ENCODE assay signal across 25 cellular contexts in the genomic region with DNA sequence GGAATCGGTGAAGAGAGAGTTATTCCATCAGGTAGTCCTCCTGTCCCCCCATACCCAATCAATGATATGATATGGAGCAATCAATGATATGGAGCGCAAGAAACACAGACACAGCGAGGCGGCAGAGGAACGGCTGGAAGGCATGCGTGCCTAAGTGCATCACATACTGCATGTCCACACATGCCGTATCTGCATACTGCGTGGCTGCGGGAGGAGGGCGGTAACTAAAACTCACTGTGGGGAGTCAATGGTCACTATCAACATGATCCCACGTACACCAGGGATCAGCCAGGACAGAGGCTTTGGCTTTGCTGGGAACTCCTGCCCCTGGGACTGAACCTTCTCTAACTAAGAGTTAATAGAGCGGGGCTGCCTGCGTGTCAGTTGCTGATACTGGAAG. TPM values are rescaled to one million over a fixed set of nuclear protein-coding genes. Genes with fewer than 3 reads are reported as not detected.
DNase-seq lines count a peak whose midpoint lies in the region; ATAC-seq, FAIRE-seq and TF ChIP-seq lines count a peak whose summit lies in the region.
"Had no signal": no experiment of that assay in that cellular context is flagged by ENCODE, and none has a peak within 500 bp of the region (broad histone marks: within the 10 kb centered on the region; RNA-seq: fewer than 3 reads in every experiment).

No MANE protein-coding gene starts in this region.

- no peak overlapping the region for H4K5ac ChIP-seq in mesendoderm (ENCODE audit: low read length)

- no peak overlapping the region for H3K4ac ChIP-seq in mesendoderm (ENCODE audit: low read depth, low read length)

- H3K27me3 ChIP-seq in mammary epithelial cell (ENCODE audit: insufficient read depth, low read length) (no peaks in the 10 kb centered on the region), bronchial epithelial cell (ENCODE audit: control insufficient read depth, insufficient read depth, low read length) (no peaks in the 10 kb centered on the region), mesendoderm (ENCODE audit: insufficient read depth, low read length, poor library complexity) (no peaks in the 10 kb centered on the region), H7 (ENCODE audit: control insufficient read depth, insufficient read depth, low read length) (no peaks in the 10 kb centered on the region)
- H3K27me3 ChIP-seq: BLaER1 treated with 17β-estradiol and CSF1 and Interleukin-3, amounts not matched to agents 10 nM and 100 nM had no signal

- H3K36me3 Mint-ChIP-seq in MCF 10A (ENCODE audit: insufficient read depth, unreplicated experiment): peaks cover 36% of the 10 kb centered on the region
- peaks cover 63% of the 10 kb centered on the region for H3K36me3 Mint-ChIP-seq in stimulated activated memory B cell treated with anti-CD40 and anti-IgM and Interleukin-4, amounts not matched to agents 10 μg/mL and 1 μg/mL and 100 μg/mL, for 72 hours

- H3K4me3 Mint-ChIP-seq in MCF 10A (ENCODE audit: unreplicated experiment): no peak overlapping the region
- H3K4me3 Mint-ChIP-seq in stimulated activated memory B cell treated with anti-CD40 and anti-IgM and Interleukin-4, amounts not matched to agents 10 μg/mL and 1 μg/mL and 100 μg/mL, for 72 hours: no peak overlapping the region
- H3K4me3 Mint-ChIP-seq: CD8-positive, alpha-beta T cell had no signal

- WGBS in mammary epithelial cell (ENCODE audit: low coverage, missing lambda C conversion rate): 62% methylated on average over 13 of the region's 13 CpGs
- WGBS in mesendoderm (ENCODE audit: extremely low coverage, insufficient coverage, low lambda C conversion rate): no CpG with 5 or more reads among the region's 13 CpGs

- in situ Hi-C loops in mammary epithelial cell (cut with MboI; ENCODE audit: low sequenced_read_pairs in 2 of 2): no loop called here

- H3K56ac ChIP-seq in mesendoderm (ENCODE audit: low read length): no peak overlapping the region

- intact Hi-C loops in mammary epithelial cell (cut with micrococcal nuclease) (no loop called here), MCF 10A (cut with micrococcal nuclease) (no loop called here)

- H3K27ac ChIP-seq in mammary epithelial cell (ENCODE audit: insufficient read depth, low read depth, low read length): no peak overlapping the region
- H3K27ac ChIP-seq in mesendoderm (ENCODE audit: low read depth, low read length): no peak overlapping the region
- H3K27ac ChIP-seq: 22Rv1; BLaER1 treated with 17β-estradiol and CSF1 and Interleukin-3, amounts not matched to agents 10 nM and 100 nM had no signal

- BruUV-seq in mammary epithelial cell (replicated peaks; lab: Mats Ljungman, UMichigan) (no TSS peak), MCF 10A (replicated peaks; lab: Mats Ljungman, UMichigan) (no TSS peak)

- no peak overlapping the region for H2BK120ac ChIP-seq in mesendoderm (ENCODE audit: low read depth, low read length)

- H2BK15ac ChIP-seq in mesendoderm (replicated peaks; ENCODE audit: low read depth): no peak overlapping the region

- H3K79me2 ChIP-seq in mammary epithelial cell (ENCODE audit: insufficient read depth, low read length) (no peaks in the 10 kb centered on the region), mesendoderm (ENCODE audit: control insufficient read depth, insufficient read depth, low read length) (no peaks in the 10 kb centered on the region)

- H3K4me2 ChIP-seq in mammary epithelial cell (ENCODE audit: insufficient read depth, low read depth, low read length) (no peak overlapping the region), mesendoderm (ENCODE audit: low read length) (no peak overlapping the region)
- H3K4me2 ChIP-seq: BLaER1 treated with 17β-estradiol and CSF1 and Interleukin-3, amounts not matched to agents 10 nM and 100 nM had no signal

- POLR2A ChIA-PET in MCF 10A (lab: Yijun Ruan, JAX): no interaction called here

- no peak overlapping the region for H3K18ac ChIP-seq in mesendoderm (ENCODE audit: low read length)

- H3K9me3 ChIP-seq in mammary epithelial cell (replicated peaks; ENCODE audit: insufficient read depth, low read length): no peaks in the 10 kb centered on the region
- H3K9me3 ChIP-seq: BLaER1 treated with 17β-estradiol and CSF1 and Interleukin-3, amounts not matched to agents 10 nM and 100 nM had no signal

- H3K23ac ChIP-seq in mesendoderm (ENCODE audit: low read length): no peak overlapping the region

- dilution Hi-C loops in mammary epithelial cell (cut with HindIII; ENCODE audit: low sequenced_read_pairs): no loop called here

- peak; percentile 32 for FAIRE-seq in bronchial epithelial cell (lab: Jason Lieb, UNC)
- FAIRE-seq: GM12892, H54, RCC 7860 had no signal

- no peak overlapping the region for H3K27ac Mint-ChIP-seq in MCF 10A (ENCODE audit: low read depth, unreplicated experiment)
- peak overlapping the region; percentile 1 for H3K27ac Mint-ChIP-seq in stimulated activated memory B cell treated with anti-CD40 and anti-IgM and Interleukin-4, amounts not matched to agents 10 μg/mL and 1 μg/mL and 100 μg/mL, for 72 hours
- H3K27ac Mint-ChIP-seq: CD8-positive, alpha-beta T cell had no signal

- CTCF ChIA-PET in mammary epithelial cell (lab: Charles Lee; ENCODE audit: low non-redundant PET): no interaction called here
- CTCF ChIA-PET in MCF 10A (lab: Yijun Ruan, JAX): no interaction called here

- no peaks in the 10 kb centered on the region for H4K20me1 ChIP-seq in mammary epithelial cell (ENCODE audit: insufficient read depth, low read length)

- H3K4me1 ChIP-seq in mammary epithelial cell (ENCODE audit: insufficient read depth, low read length) (peaks cover 16% of the 10 kb centered on the region), mesendoderm (ENCODE audit: control insufficient read depth, low read depth, low read length) (no peaks in the 10 kb centered on the region)

- H4K8ac ChIP-seq in mesendoderm (ENCODE audit: low read depth, low read length): no peak overlapping the region

- TF ChIP-seq CTCF in mammary epithelial cell (conservative IDR thresholded peaks at IDR 0.05 in 1 of 2, IDR thresholded peaks at IDR 0.05 in 1 of 2; ENCODE audit: extremely low read depth in 1 of 2, insufficient read depth in 1 of 2, low read depth in 1 of 2, low read length in 2 of 2) (no peak), MCF 10A (IDR thresholded peaks at IDR 0.05; ENCODE audit: unreplicated experiment) (no peak), bronchial epithelial cell (IDR thresholded peaks at IDR 0.05; ENCODE audit: insufficient read depth, low read length, severe bottlenecking) (no peak)

- no peaks in the 10 kb centered on the region for H3K79me1 ChIP-seq in mesendoderm (ENCODE audit: low read length)

- no peak overlapping the region for H3K9ac ChIP-seq in mammary epithelial cell (ENCODE audit: insufficient read depth, low read length)
- no peak overlapping the region for H3K9ac ChIP-seq in mesendoderm (ENCODE audit: low read length)
- H3K9ac ChIP-seq: BLaER1 treated with 17β-estradiol and CSF1 and Interleukin-3, amounts not matched to agents 10 nM and 100 nM had no signal

- no peaks in the 10 kb centered on the region for H3K27me3 Mint-ChIP-seq in MCF 10A (ENCODE audit: insufficient read depth, unreplicated experiment)
- H3K27me3 Mint-ChIP-seq in stimulated activated memory B cell treated with anti-CD40 and anti-IgM and Interleukin-4, amounts not matched to agents 10 μg/mL and 1 μg/mL and 100 μg/mL, for 72 hours: no peaks in the 10 kb centered on the region

- DNase-seq in mammary epithelial cell (peak; percentile 37), MCF 10A (ENCODE audit: unreplicated experiment) (no peak), bronchial epithelial cell (ENCODE audit: low read depth) (no peak), mesendoderm (peak; percentile 15), KG1 (lab: John Stamatoyannopoulos, UW) (no peak), H7 (no peak), NCI-H226 (no peak)
- DNase-seq: ACHN; Calu3; CD8-positive, alpha-beta T cell; DMS153; MV-4-11; NCI-H1105 treated with DMSO at 0.1 percent for 48 hours; NCI-H1694 treated with DMSO at 0.1 percent for 48 hours; NCI-H2081 treated with DMSO at 0.1 percent for 48 hours; NCI-H446 treated with DMSO at 0.1 percent for 48 hours; NCI-H526 treated with DMSO at 0.1 percent for 48 hours; OCI-M1; SHP77 had no signal

- H2AFZ ChIP-seq in mammary epithelial cell (ENCODE audit: low read depth, low read length): peak overlapping the region; percentile 0

- H3K4me1 Mint-ChIP-seq in MCF 10A (ENCODE audit: insufficient read depth, unreplicated experiment): no peaks in the 10 kb centered on the region
- peaks cover 42% of the 10 kb centered on the region for H3K4me1 Mint-ChIP-seq in stimulated activated memory B cell treated with anti-CD40 and anti-IgM and Interleukin-4, amounts not matched to agents 10 μg/mL and 1 μg/mL and 100 μg/mL, for 72 hours

- H3K9me3 Mint-ChIP-seq in MCF 10A (ENCODE audit: unreplicated experiment): no peaks in the 10 kb centered on the region
- no peaks in the 10 kb centered on the region for H3K9me3 Mint-ChIP-seq in stimulated activated memory B cell treated with anti-CD40 and anti-IgM and Interleukin-4, amounts not matched to agents 10 μg/mL and 1 μg/mL and 100 μg/mL, for 72 hours
- H3K9me3 Mint-ChIP-seq: CD8-positive, alpha-beta T cell had no signal

- H2BK5ac ChIP-seq in mesendoderm (ENCODE audit: low read length): no peak overlapping the region

- H3K36me3 ChIP-seq in mammary epithelial cell (ENCODE audit: insufficient read depth, low read length): peaks cover 10% of the 10 kb centered on the region
- peaks cover 16% of the 10 kb centered on the region for H3K36me3 ChIP-seq in bronchial epithelial cell (ENCODE audit: control insufficient read depth, insufficient read depth, low read length)
- peaks cover 2% of the 10 kb centered on the region for H3K36me3 ChIP-seq in mesendoderm (ENCODE audit: control insufficient read depth, insufficient read depth, low read length)
- no peaks in the 10 kb centered on the region for H3K36me3 ChIP-seq in H7 (replicated peaks; ENCODE audit: control insufficient read depth, insufficient read depth, low read length)

- H3K4me3 ChIP-seq in mammary epithelial cell (replicated peaks in 1 of 3; ENCODE audit: insufficient read depth in 1 of 3, low read depth in 2 of 3, low read length in 3 of 3): no peak overlapping the region
- no peak overlapping the region for H3K4me3 ChIP-seq in bronchial epithelial cell (ENCODE audit: low read depth, low read length)
- H3K4me3 ChIP-seq in mesendoderm (ENCODE audit: low read length): no peak overlapping the region
- no peak overlapping the region for H3K4me3 ChIP-seq in H7 (ENCODE audit: insufficient read depth, low read depth, low read length)
- H3K4me3 ChIP-seq: BLaER1 treated with 17β-estradiol and CSF1 and Interleukin-3, amounts not matched to agents 10 nM and 100 nM had no signal

- H2AK5ac ChIP-seq in mesendoderm (ENCODE audit: low read length): no peak overlapping the region

- no peak for ATAC-seq in stimulated activated memory B cell treated with anti-CD40 and anti-IgM and Interleukin-4, amounts not matched to agents 10 μg/mL and 1 μg/mL and 100 μg/mL, for 72 hours
- ATAC-seq: CD8-positive, alpha-beta T cell had no signal

RNA-seq across cellular contexts. Expression of a gene that starts 29.6 kb away (rescaled TPM):
- total RNA-seq in mammary epithelial cell (10 to 100 TPM; 12.3 to 25.4 TPM), MCF 10A (2022) (21.5 and 25.0 TPM in 2 replicates), bronchial epithelial cell (20.0 and 22.1 TPM in 2 replicates)
- polyA plus RNA-seq in mammary epithelial cell: 74.2 TPM
- 30.1 TPM for polyA minus RNA-seq in mammary epithelial cell
- polyA plus RNA-seq in mesendoderm (2013, experiment 1 of 2): 59.6 TPM
- polyA plus RNA-seq in mesendoderm (2013, experiment 2 of 2): 60.0 TPM
- total RNA-seq in H7 (2014; rRNA removed; shearing (Covaris generic)): 36.2 and 52.6 TPM in 2 replicates

Comparison
In these comparisons a context has a peak if more than half of its experiments do, and no peak if none do; other contexts are left out.
1. DNase-seq: peak in mammary epithelial cell (single experiment) and mesendoderm (single experiment); none in MCF 10A (single experiment), bronchial epithelial cell (single experiment), KG1 (single experiment), H7 (single experiment) and NCI-H226 (single experiment).